Comparison of ENCODE assay signal across 1 cellular context in genomic region chr1:153741946-153742345, GRCh38.
TF ChIP-seq lines count a peak whose summit lies in the region.

No MANE protein-coding gene starts in this region.

TF ChIP-seq in HepG2, 621 proteins besides CTCF, POLR2A, EP300 and RAD21:
- TF ChIP-seq LBX2 (CRISPR knock-in tag; IDR thresholded peaks at IDR 0.05; ENCODE audit: borderline replicate concordance) (no peak), ZNF414 (CRISPR knock-in tag; IDR thresholded peaks at IDR 0.05) (0 out of 2 replicates have a peak, but pooled peaks have one; percentile 39)
